14 cellular contexts compared by ENCODE assay signal in the genomic region with DNA sequence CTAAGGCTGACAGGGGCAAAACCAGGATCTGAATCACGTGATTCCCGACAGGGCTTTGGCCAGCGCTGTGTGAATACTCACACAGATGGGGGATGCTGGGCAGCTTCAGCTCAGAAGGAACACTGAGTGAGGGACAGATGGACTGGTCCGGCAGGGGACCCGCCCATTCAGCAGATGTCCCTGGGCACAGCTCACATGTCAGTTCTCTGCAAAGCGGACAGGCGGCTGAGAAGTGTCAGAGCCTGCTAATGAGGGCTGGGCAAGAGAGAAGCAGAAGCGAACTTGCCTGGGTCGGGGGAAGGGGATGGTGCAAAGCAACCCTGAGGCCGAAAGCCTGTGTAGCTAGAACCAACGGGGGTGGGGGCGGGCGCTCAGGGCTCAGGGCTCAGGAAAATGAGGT. TPM values are rescaled to one million over a fixed set of nuclear protein-coding genes. Genes with fewer than 3 reads are reported as not detected.
DNase-seq lines count a peak whose midpoint lies in the region; ATAC-seq and TF ChIP-seq lines count a peak whose summit lies in the region.
"Had no signal": no experiment of that assay in that cellular context is flagged by ENCODE, and none has a peak within 500 bp of the region (broad histone marks: within the 10 kb centered on the region; RNA-seq: fewer than 3 reads in every experiment).

No MANE protein-coding gene starts in this region.

- TF ChIP-seq POLR2A in stomach (IDR thresholded peaks at IDR 0.05) = no peak

- no peaks in the 10 kb centered on the region for H4K20me1 ChIP-seq in Karpas-422 (ENCODE audit: insufficient read depth, low read depth, low read length)

- in situ Hi-C loops in Panc1 (cut with HindIII; ENCODE audit: low pct_unique_long_range_greater_than_20kb, low sequenced_read_pairs) = no loop called here

- intact Hi-C loops in Right ventricle myocardium inferior (cut with DNase I) = no loop called here
- intact Hi-C loops in right cardiac atrium (cut with DNase I) = no loop called here
- intact Hi-C loops in Panc1 (cut with micrococcal nuclease; ENCODE audit: unreplicated experiment) = no loop called here
- intact Hi-C loops in stomach (cut with DNase I; ENCODE audit: low total_unique reads) = no loop called here

- no peak for ATAC-seq in Right ventricle myocardium inferior
- ATAC-seq in right cardiac atrium = no peak
- no peak for ATAC-seq in Panc1

- H3K27me3 ChIP-seq in right cardiac atrium (ENCODE audit: control insufficient read depth, insufficient read depth) (no peaks in the 10 kb centered on the region), Panc1 (ENCODE audit: control insufficient read depth, insufficient read depth, low read length) (no peaks in the 10 kb centered on the region), stomach (no peaks in the 10 kb centered on the region), Karpas-422 (ENCODE audit: low read length) (no peaks in the 10 kb centered on the region)
- H3K27me3 ChIP-seq: esophagus muscularis mucosa had no signal

- no peak for TF ChIP-seq CTCF in Panc1 (IDR thresholded peaks at IDR 0.05)
- TF ChIP-seq CTCF in stomach (IDR thresholded peaks at IDR 0.05) = no peak

- no peaks in the 10 kb centered on the region for H3K9me3 ChIP-seq in right cardiac atrium (ENCODE audit: control insufficient read depth, low read length)
- no peaks in the 10 kb centered on the region for H3K9me3 ChIP-seq in Panc1 (ENCODE audit: control insufficient read depth, insufficient read depth, low read depth, low read length)
- no peaks in the 10 kb centered on the region for H3K9me3 ChIP-seq in stomach
- H3K9me3 ChIP-seq in Karpas-422 (ENCODE audit: low read length) = no peaks in the 10 kb centered on the region
- H3K9me3 ChIP-seq: esophagus muscularis mucosa had no signal

- no peak for TF ChIP-seq EP300 in stomach (IDR thresholded peaks at IDR 0.05)

- H2AFZ ChIP-seq in Karpas-422 (ENCODE audit: low read length) = no peak overlapping the region

- H3K4me1 ChIP-seq in right cardiac atrium (ENCODE audit: control insufficient read depth, insufficient read depth, low read length) = peaks cover 7% of the 10 kb centered on the region
- H3K4me1 ChIP-seq in Panc1 (ENCODE audit: control insufficient read depth, insufficient read depth, low read length) = peaks cover 22% of the 10 kb centered on the region
- H3K4me1 ChIP-seq in stomach = peaks cover 17 to 31% (median 29%) of the 10 kb centered on the region in 4 donors
- H3K4me1 ChIP-seq in Karpas-422 (ENCODE audit: low read length) = peaks cover 17% of the 10 kb centered on the region

- H3K9ac ChIP-seq in Karpas-422 (ENCODE audit: low read length) = no peak overlapping the region

- DNase-seq in Right ventricle myocardium inferior (ENCODE audit: missing footprints) = peak; percentile 28
- DNase-seq in right cardiac atrium = no peak
- DNase-seq in Panc1 (ENCODE audit: low read depth, low spot score) = no peak
- peak; percentile 46 for DNase-seq in left kidney (ENCODE audit: low read depth, low spot score)
- no peak for DNase-seq in stomach
- DNase-seq in Kasumi-1 (lab: John Stamatoyannopoulos, UW) = no peak
- DNase-seq in dedifferentiated amniotic fluid mesenchymal stem cell (ENCODE audit: extremely low spot score) = no peak
- DNase-seq in Karpas-422 = no peak
- DNase-seq: HCEC 1CT, NCI-H1105, NCI-H526 treated with DMSO at 0.1 percent for 48 hours, SIG-M5 had no signal

- no peak overlapping the region for H3K27ac ChIP-seq in right cardiac atrium (ENCODE audit: low read length)
- H3K27ac ChIP-seq in Panc1 (ENCODE audit: low read length) = 0 out of 2 replicates have a peak overlapping the region, but pooled peaks have one; percentile 5
- H3K27ac ChIP-seq in stomach = no peak overlapping the region
- H3K27ac ChIP-seq in Karpas-422 (ENCODE audit: low read length) = no peak overlapping the region
- H3K27ac ChIP-seq: esophagus muscularis mucosa had no signal

- peaks cover 32% of the 10 kb centered on the region for H3K79me2 ChIP-seq in Karpas-422 (ENCODE audit: low read length)

- POLR2A ChIA-PET in Panc1 (lab: Charles Lee) = no interaction called here

- H3K4me2 ChIP-seq in Karpas-422 (ENCODE audit: low read depth, low read length, poor library complexity, severe bottlenecking) = no peak overlapping the region

- BruUV-seq in Panc1 (replicated peaks; lab: Mats Ljungman, UMichigan) = no TSS peak

- H3K9me2 ChIP-seq in Karpas-422 (replicated peaks; ENCODE audit: insufficient read depth, low read length) = no peaks in the 10 kb centered on the region

- CTCF ChIA-PET in Panc1 (lab: Charles Lee) = interaction anchor here (0.7 kb wide), 1 partner anchor 33 kb away, joined by 6 read pairs; no protein-coding TSS in a partner anchor

- H3K4me3 ChIP-seq in right cardiac atrium (ENCODE audit: low read length) = no peak overlapping the region
- H3K4me3 ChIP-seq in Panc1 (ENCODE audit: low read depth in 2 of 2, low read length in 2 of 2) = no peak overlapping the region
- H3K4me3 ChIP-seq in stomach = no peak overlapping the region
- H3K4me3 ChIP-seq in Karpas-422 (ENCODE audit: low read length) = no peak overlapping the region
- H3K4me3 ChIP-seq: esophagus muscularis mucosa, lung had no signal

- H3K36me3 ChIP-seq in Panc1 (ENCODE audit: control insufficient read depth, insufficient read depth, low read length) (no peaks in the 10 kb centered on the region), stomach (no peaks in the 10 kb centered on the region), Karpas-422 (ENCODE audit: insufficient read depth, low read length) (peaks cover 11% of the 10 kb centered on the region)
- H3K36me3 ChIP-seq: esophagus muscularis mucosa had no signal

- WGBS in right cardiac atrium = 75% methylated on average over 13 of the region's 13 CpGs
- 71 to 88% (median 81%) methylated on average over 12 to 13 of the region's 13 CpGs for WGBS in stomach, 5 donors

RNA-seq across cellular contexts. Expression of a gene that starts 11.9 kb away (rescaled TPM):
- total RNA-seq in Right ventricle myocardium inferior (16.0 TPM), right cardiac atrium (10 to 100 TPM; 20.0 to 34.6 (median 33.1) TPM), Panc1 (2021; ENCODE audit: unreplicated experiment) (87.3 TPM), stomach (10 to 100 TPM in 1 of 5 donors, 1 to 10 TPM in 4; 3.2 to 21.0 (median 4.6) TPM)
- polyA plus RNA-seq in right cardiac atrium (15.2 TPM), stomach (1 to 10 TPM; 4.4 to 9.0 (median 5.8) TPM)
- 78.7 TPM for polyA plus RNA-seq in Panc1 (2012; ENCODE audit: insufficient read length)
- 0.07 TPM in 1 of 2 replicates, not detected in the other for total RNA-seq in Karpas-422 (2014; rRNA removed; shearing (Covaris generic); ENCODE audit: low replicate concordance)

RNA-seq across cellular contexts. Expression of a gene that starts 31.1 kb away (rescaled TPM):
- 4.4 TPM for total RNA-seq in Right ventricle myocardium inferior
- 1 to 10 TPM; 2.3 to 4.2 (median 3.5) TPM for total RNA-seq in right cardiac atrium
- 2.1 TPM for polyA plus RNA-seq in right cardiac atrium
- 11.1 TPM for total RNA-seq in Panc1 (2021; ENCODE audit: unreplicated experiment)
- polyA plus RNA-seq in Panc1 (2012; ENCODE audit: insufficient read length) = 18.7 TPM
- 10 to 100 TPM in 1 of 5 donors, 1 to 10 TPM in 3, not detected in 1; 4.9 to 17.4 (median 6.5) TPM for total RNA-seq in stomach
- polyA plus RNA-seq in stomach = 1 to 10 TPM; 4.9 to 7.1 (median 5.5) TPM
- total RNA-seq in Karpas-422 (2014; rRNA removed; shearing (Covaris generic); ENCODE audit: low replicate concordance) = 32.4 and 38.9 TPM in 2 replicates

RNA-seq across cellular contexts. Expression of a gene that starts 47.1 kb away (rescaled TPM):
- 73.4 TPM for total RNA-seq in Right ventricle myocardium inferior
- total RNA-seq in right cardiac atrium = 10 to 100 TPM; 57.6 to 61.9 (median 59.7) TPM
- 131 TPM for polyA plus RNA-seq in right cardiac atrium
- total RNA-seq in Panc1 (2021; ENCODE audit: unreplicated experiment) = 104 TPM
- polyA plus RNA-seq in Panc1 (2012; ENCODE audit: insufficient read length) = 105 TPM
- total RNA-seq in stomach = 100 to 1,000 TPM in 1 of 5 donors, 10 to 100 TPM in 3, 1 to 10 TPM in 1; 4.7 to 218 (median 28.1) TPM
- polyA plus RNA-seq in stomach = 100 to 1,000 TPM in 2 of 3 donors, 10 to 100 TPM in 1; 54.4 to 117 (median 104) TPM
- total RNA-seq in Karpas-422 (2014; rRNA removed; shearing (Covaris generic); ENCODE audit: low replicate concordance) = 65.6 and 126 TPM in 2 replicates

Comparison
In these comparisons a context has a peak if more than half of its experiments do, and no peak if none do; other contexts are left out.
1. DNase-seq: peak in Right ventricle myocardium inferior (single experiment) and left kidney (single experiment); none in right cardiac atrium (0 of 3), Panc1 (single experiment), stomach (single experiment), Kasumi-1 (0 of 2), dedifferentiated amniotic fluid mesenchymal stem cell (single experiment) and Karpas-422 (single experiment).